Comparison of ENCODE assay signal across 19 cellular contexts in genomic region chr13:86591862-86592261, GRCh38.
DNase-seq lines count a peak whose midpoint lies in the region; ATAC-seq and TF ChIP-seq lines count a peak whose summit lies in the region.
"Had no signal": no experiment of that assay in that cellular context is flagged by ENCODE, and none has a peak within 500 bp of the region (broad histone marks: within the 10 kb centered on the region; RNA-seq: fewer than 3 reads in every experiment).

No MANE protein-coding gene starts in this region.

- TF ChIP-seq CTCF in RWPE1 (conservative IDR thresholded peaks at IDR 0.05; ENCODE audit: low read depth) (no peak), upper lobe of left lung (IDR thresholded peaks at IDR 0.05) (no peak)

- H3K4me2 ChIP-seq in GM23248 (ENCODE audit: unreplicated experiment): no peak overlapping the region

- H2AFZ ChIP-seq in GM23248: no peak overlapping the region

- ATAC-seq in upper lobe of left lung (ENCODE audit: low FRiP score in 2 of 2) (no peak), esophagus mucosa (no peak)
- ATAC-seq: Panc1 had no signal

- TF ChIP-seq EP300 in upper lobe of left lung (IDR thresholded peaks at IDR 0.05): no peak

- no peaks in the 10 kb centered on the region for H3K4me1 ChIP-seq in GM23248 (ENCODE audit: insufficient read depth)
- H3K4me1 ChIP-seq in upper lobe of left lung: no peaks in the 10 kb centered on the region

- H3K4me3 ChIP-seq in GM23248 (no peak overlapping the region), upper lobe of left lung (no peak overlapping the region)

- no peak overlapping the region for H3K27ac ChIP-seq in GM23248
- no peak overlapping the region for H3K27ac ChIP-seq in RWPE1
- no peak overlapping the region for H3K27ac ChIP-seq in upper lobe of left lung

- no peaks in the 10 kb centered on the region for H3K79me2 ChIP-seq in GM23248 (ENCODE audit: insufficient read depth)

- H3K36me3 ChIP-seq in GM23248 (ENCODE audit: low read depth): no peaks in the 10 kb centered on the region
- no peaks in the 10 kb centered on the region for H3K36me3 ChIP-seq in upper lobe of left lung

- no peaks in the 10 kb centered on the region for H3F3A ChIP-seq in GM23248 (ENCODE audit: insufficient read depth)

- H4K20me1 ChIP-seq in GM23248 (ENCODE audit: insufficient read depth): no peaks in the 10 kb centered on the region

- DNase-seq in GM23248 (peak; percentile 37), Kasumi-1 (lab: John Stamatoyannopoulos, UW) (peak; percentile 16 to 20), RWPE1 (ENCODE audit: low spot score) (peak; percentile 16), fibroblast of peridontal ligament (ENCODE audit: extremely low read depth) (peak; percentile 12), upper lobe of left lung (no peak), NCI-H1417 treated with DMSO at 0.1 percent for 48 hours (lab: John Stamatoyannopoulos, UW) (no peak), NCI-H748 (lab: John Stamatoyannopoulos, UW; ENCODE audit: unreplicated experiment) (no peak)
- DNase-seq: Calu3; CD4-positive, CD25-positive, alpha-beta regulatory T cell; DMS79; GOT3; KBM-7; NCI-H1417; NCI-H2029; NCI-H526; SHP77; SW 1271 had no signal

- H3K9me2 ChIP-seq in GM23248 (ENCODE audit: insufficient read depth): no peaks in the 10 kb centered on the region

- POLR2A ChIA-PET in RWPE1 (lab: Yijun Ruan, JAX; ENCODE audit: low non-redundant PET): no interaction called here

- in situ Hi-C loops in GM23248 (cut with MboI): no loop called here

- no peak for TF ChIP-seq POLR2A in upper lobe of left lung (IDR thresholded peaks at IDR 0.05)

- no peak overlapping the region for H3K9ac ChIP-seq in GM23248

- CTCF ChIA-PET in RWPE1 (lab: Yijun Ruan, JAX): interaction anchor here (0.6 kb wide), 2 partner anchors 39 to 93 kb away, joined by 4 to 7 read pairs; no protein-coding TSS in a partner anchor

- H3K27me3 ChIP-seq in GM23248 (replicated peaks; ENCODE audit: insufficient read depth) (no peaks in the 10 kb centered on the region), upper lobe of left lung (no peaks in the 10 kb centered on the region)

- H3K9me3 ChIP-seq in GM23248 (ENCODE audit: low read depth) (no peaks in the 10 kb centered on the region), upper lobe of left lung (no peaks in the 10 kb centered on the region)

Comparison
In these comparisons a context has a peak if more than half of its experiments do, and no peak if none do; other contexts are left out.
1. DNase-seq: peak in GM23248 (single experiment), Kasumi-1 (2 of 2), RWPE1 (single experiment) and fibroblast of peridontal ligament (single experiment); none in upper lobe of left lung (0 of 2), NCI-H1417 treated with DMSO at 0.1 percent for 48 hours (single experiment) and NCI-H748 (single experiment).